8 cellular contexts compared by ENCODE assay signal in the genomic region with DNA sequence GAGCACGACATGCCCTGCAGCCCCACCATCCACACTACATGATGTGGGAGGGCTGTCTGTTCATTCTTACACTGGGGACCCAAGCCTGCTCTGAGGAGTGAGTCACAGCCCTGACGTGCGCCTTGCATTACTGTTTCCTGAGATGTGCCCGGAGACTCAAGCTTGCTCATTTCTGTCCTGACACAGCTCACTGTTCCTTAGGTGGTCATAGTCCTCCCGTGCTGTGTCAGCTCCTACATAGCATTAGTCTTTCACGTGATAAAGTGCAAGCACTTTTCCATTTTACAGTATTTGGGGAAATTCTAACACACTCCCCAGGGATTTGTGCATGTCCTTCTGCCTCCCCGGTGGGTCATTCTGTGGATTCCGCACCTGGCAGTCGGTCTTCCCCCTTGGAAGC. TPM values are rescaled to one million over a fixed set of nuclear protein-coding genes. Genes with fewer than 3 reads are reported as not detected.
DNase-seq lines count a peak whose midpoint lies in the region; ATAC-seq and TF ChIP-seq lines count a peak whose summit lies in the region.

No MANE protein-coding gene starts in this region.

- peaks cover 11 to 17% of the 10 kb centered on the region in 2 donors for H3K4me1 Mint-ChIP-seq in immature natural killer cell

- no peak for DNase-seq in activated CD4-positive, CD25-positive, alpha-beta regulatory T cell treated with anti-CD3 and anti-CD28 coated beads, Interleukin-2, amount 50 U/mL, for 72 hours
- DNase-seq in NB4 (ENCODE audit: low read depth) (peak; percentile 8), non-pigmented ciliary epithelial cell (ENCODE audit: low read depth) (peak; percentile 67), NCI-H2107 treated with DMSO at 0.1 percent for 48 hours (lab: John Stamatoyannopoulos, UW; ENCODE audit: unreplicated experiment) (no peak), immature natural killer cell (no peak)

- no peak for TF ChIP-seq CTCF in NB4 (IDR thresholded peaks at IDR 0.05; ENCODE audit: low read depth, low read length)

- peak; percentile 71 to 80 for ATAC-seq in activated CD4-positive, CD25-positive, alpha-beta regulatory T cell treated with anti-CD3 and anti-CD28 coated beads, Interleukin-2, amount 50 U/mL, for 24 hours
- ATAC-seq in GM21786 (IDR thresholded peaks at IDR 0.05; ENCODE audit: unreplicated experiment): peak; percentile 75
- ATAC-seq in HG02970 (IDR thresholded peaks at IDR 0.05; ENCODE audit: low FRiP score, unreplicated experiment): no peak

- H3K27me3 Mint-ChIP-seq in immature natural killer cell (ENCODE audit: low read depth in 3 of 3): peaks cover 0 to 3% (median 3%) of the 10 kb centered on the region in 3 donors

- no peak overlapping the region for H3K4me3 Mint-ChIP-seq in immature natural killer cell

- no peak overlapping the region for H3K27ac Mint-ChIP-seq in immature natural killer cell

- no peak for TF ChIP-seq POLR2A in NB4 (IDR thresholded peaks at IDR 0.05; ENCODE audit: extremely low read depth, insufficient read length)

- H3K4me3 ChIP-seq in NB4 (ENCODE audit: low read depth, low read length): no peak overlapping the region

- peaks cover 0 to 12% (median 4%) of the 10 kb centered on the region in 3 donors for H3K36me3 Mint-ChIP-seq in immature natural killer cell

- peaks cover 0 to 9% (median 0%) of the 10 kb centered on the region in 6 donors for H3K9me3 Mint-ChIP-seq in immature natural killer cell

RNA-seq across cellular contexts. Expression of gene TRIM43B, which starts 46.2 kb away (rescaled TPM):
- not detected for polyA plus RNA-seq in immature natural killer cell

Comparison
In these comparisons a context has a peak if more than half of its experiments do, and no peak if none do; other contexts are left out.
1. DNase-seq: peak in NB4 (single experiment) and non-pigmented ciliary epithelial cell (single experiment); none in activated CD4-positive, CD25-positive, alpha-beta regulatory T cell treated with anti-CD3 and anti-CD28 coated beads, Interleukin-2, amount 50 U/mL, for 72 hours (single experiment), NCI-H2107 treated with DMSO at 0.1 percent for 48 hours (single experiment) and immature natural killer cell (0 of 3).